In genomic region chr21:42158846-42159245, GRCh38 we compare ENCODE assay signal across 19 cellular contexts.
DNase-seq lines count a peak whose midpoint lies in the region; ATAC-seq and TF ChIP-seq lines count a peak whose summit lies in the region.
"Had no signal": no experiment of that assay in that cellular context is flagged by ENCODE, and none has a peak within 500 bp of the region (broad histone marks: within the 10 kb centered on the region; RNA-seq: fewer than 3 reads in every experiment).

No MANE protein-coding gene starts in this region.

- H3K36me3 ChIP-seq in neural progenitor cell (no peaks in the 10 kb centered on the region), upper lobe of right lung (no peaks in the 10 kb centered on the region)

- intact Hi-C loops in upper lobe of right lung (cut with DNase I) = no loop called here

- no peak overlapping the region for H3K9ac ChIP-seq in neural progenitor cell
- H3K9ac ChIP-seq: KMS-11 had no signal

- no peaks in the 10 kb centered on the region for H3K9me3 Mint-ChIP-seq in activated naive CD8-positive, alpha-beta T cell treated with anti-CD3 and anti-CD28 coated beads, Interleukin-2, amount 10 ng/mL, durations not matched to agents 7 days and 5 days
- H3K9me3 Mint-ChIP-seq in activated naive CD8-positive, alpha-beta T cell treated with anti-CD3 and anti-CD28 coated beads for 36 hours = no peaks in the 10 kb centered on the region
- no peaks in the 10 kb centered on the region for H3K9me3 Mint-ChIP-seq in neural progenitor cell
- H3K9me3 Mint-ChIP-seq in T-helper 2 cell treated with Interferon-gamma antibody and Interleukin-4, amounts not matched to agents 5 μg/mL and 100 μg/mL, for 36 hours = no peaks in the 10 kb centered on the region
- H3K9me3 Mint-ChIP-seq: CD4-positive, alpha-beta memory T cell had no signal

- H3K27me3 ChIP-seq in neural progenitor cell (no peaks in the 10 kb centered on the region), upper lobe of right lung (no peaks in the 10 kb centered on the region)

- ATAC-seq in activated naive CD8-positive, alpha-beta T cell treated with anti-CD3 and anti-CD28 coated beads, Interleukin-2, amount 10 ng/mL, durations not matched to agents 7 days and 5 days (ENCODE audit: low read depth) = no peak
- ATAC-seq in upper lobe of right lung (no peak), HG02571 (IDR thresholded peaks at IDR 0.05; ENCODE audit: unreplicated experiment) (no peak), HG02852 (IDR thresholded peaks at IDR 0.05; ENCODE audit: unreplicated experiment) (no peak)
- ATAC-seq: A549 had no signal

- H3K79me2 ChIP-seq in neural progenitor cell (ENCODE audit: low read depth) = no peaks in the 10 kb centered on the region

- POLR2A ChIA-PET in activated naive CD8-positive, alpha-beta T cell treated with anti-CD3 and anti-CD28 coated beads, Interleukin-2, amount 10 ng/mL, durations not matched to agents 7 days and 5 days (lab: Charles Lee) = interaction anchor here (1.0 to 1.1 kb wide), 2 partner anchors 30 to 34 kb away, joined by 3 read pairs; no protein-coding TSS in a partner anchor

- H3K27ac ChIP-seq in caudate nucleus (ENCODE audit: low read depth, low read length) = peak overlapping the region; percentile 36
- H3K27ac ChIP-seq in neural progenitor cell = no peak overlapping the region
- H3K27ac ChIP-seq in upper lobe of right lung = no peak overlapping the region
- H3K27ac ChIP-seq: A549, KMS-11 had no signal

- peaks cover 11% of the 10 kb centered on the region for H3K4me1 ChIP-seq in neural progenitor cell
- H3K4me1 ChIP-seq in upper lobe of right lung = no peaks in the 10 kb centered on the region
- H3K4me1 ChIP-seq: A549 had no signal

- peaks cover 2% of the 10 kb centered on the region for H3K36me3 Mint-ChIP-seq in activated naive CD8-positive, alpha-beta T cell treated with anti-CD3 and anti-CD28 coated beads, Interleukin-2, amount 10 ng/mL, durations not matched to agents 7 days and 5 days
- H3K36me3 Mint-ChIP-seq in activated naive CD8-positive, alpha-beta T cell treated with anti-CD3 and anti-CD28 coated beads for 36 hours = no peaks in the 10 kb centered on the region
- H3K36me3 Mint-ChIP-seq in neural progenitor cell = no peaks in the 10 kb centered on the region
- H3K36me3 Mint-ChIP-seq in T-helper 2 cell treated with Interferon-gamma antibody and Interleukin-4, amounts not matched to agents 5 μg/mL and 100 μg/mL, for 36 hours (ENCODE audit: low read depth) = no peaks in the 10 kb centered on the region
- H3K36me3 Mint-ChIP-seq: CD4-positive, alpha-beta memory T cell had no signal

- no peak for TF ChIP-seq CTCF in neural progenitor cell (IDR thresholded peaks at IDR 0.05)
- no peak for TF ChIP-seq CTCF in upper lobe of right lung (IDR thresholded peaks at IDR 0.05)

- H3K27ac Mint-ChIP-seq in activated naive CD8-positive, alpha-beta T cell treated with anti-CD3 and anti-CD28 coated beads, Interleukin-2, amount 10 ng/mL, durations not matched to agents 7 days and 5 days = no peak overlapping the region
- no peak overlapping the region for H3K27ac Mint-ChIP-seq in activated naive CD8-positive, alpha-beta T cell treated with anti-CD3 and anti-CD28 coated beads for 36 hours
- no peak overlapping the region for H3K27ac Mint-ChIP-seq in neural progenitor cell
- H3K27ac Mint-ChIP-seq in T-helper 2 cell treated with Interferon-gamma antibody and Interleukin-4, amounts not matched to agents 5 μg/mL and 100 μg/mL, for 36 hours = no peak overlapping the region

- peak; percentile 14 for DNase-seq in activated naive CD8-positive, alpha-beta T cell treated with anti-CD3 and anti-CD28 coated beads, Interleukin-2, amount 10 ng/mL, durations not matched to agents 7 days and 5 days
- DNase-seq in activated naive CD8-positive, alpha-beta T cell treated with anti-CD3 and anti-CD28 coated beads for 36 hours = no peak
- no peak for DNase-seq in caudate nucleus (lab: John Stamatoyannopoulos, UW)
- no peak for DNase-seq in neural progenitor cell (ENCODE audit: low spot score)
- DNase-seq in upper lobe of right lung = peak; percentile 50
- DNase-seq in T-helper 2 cell treated with Interferon-gamma antibody and Interleukin-4, amounts not matched to agents 5 μg/mL and 100 μg/mL, for 36 hours (ENCODE audit: low spot score) = no peak
- DNase-seq: CD4-positive, alpha-beta memory T cell; GF-D8; NCI-H1417; NCI-H187; NCI-H2227 treated with DMSO at 0.1 percent for 48 hours; NCI-H510A treated with DMSO at 0.1 percent for 48 hours; NCI-H774; OCI-M1; SHP77 had no signal

- H3K4me3 Mint-ChIP-seq in activated naive CD8-positive, alpha-beta T cell treated with anti-CD3 and anti-CD28 coated beads, Interleukin-2, amount 10 ng/mL, durations not matched to agents 7 days and 5 days = no peak overlapping the region
- no peak overlapping the region for H3K4me3 Mint-ChIP-seq in activated naive CD8-positive, alpha-beta T cell treated with anti-CD3 and anti-CD28 coated beads for 36 hours
- peak overlapping the region; percentile 58 for H3K4me3 Mint-ChIP-seq in neural progenitor cell
- no peak overlapping the region for H3K4me3 Mint-ChIP-seq in T-helper 2 cell treated with Interferon-gamma antibody and Interleukin-4, amounts not matched to agents 5 μg/mL and 100 μg/mL, for 36 hours
- H3K4me3 Mint-ChIP-seq: CD4-positive, alpha-beta memory T cell had no signal

- no peaks in the 10 kb centered on the region for H4K20me1 ChIP-seq in neural progenitor cell (ENCODE audit: low read depth)

- H3K4me3 ChIP-seq in neural progenitor cell (no peak overlapping the region), upper lobe of right lung (no peak overlapping the region)
- H3K4me3 ChIP-seq: A549 had no signal

- H2AFZ ChIP-seq in neural progenitor cell (replicated peaks) = no peak overlapping the region

- H3F3A ChIP-seq in neural progenitor cell (ENCODE audit: low read depth) = peaks cover 4% of the 10 kb centered on the region

- H3K9me3 ChIP-seq in neural progenitor cell (ENCODE audit: low read depth) (no peaks in the 10 kb centered on the region), upper lobe of right lung (no peaks in the 10 kb centered on the region)
- H3K9me3 ChIP-seq: A549 had no signal

- no peaks in the 10 kb centered on the region for H3K27me3 Mint-ChIP-seq in activated naive CD8-positive, alpha-beta T cell treated with anti-CD3 and anti-CD28 coated beads, Interleukin-2, amount 10 ng/mL, durations not matched to agents 7 days and 5 days
- no peaks in the 10 kb centered on the region for H3K27me3 Mint-ChIP-seq in activated naive CD8-positive, alpha-beta T cell treated with anti-CD3 and anti-CD28 coated beads for 36 hours
- H3K27me3 Mint-ChIP-seq in neural progenitor cell (ENCODE audit: insufficient read depth, low read depth) = peaks cover 11% of the 10 kb centered on the region
- H3K27me3 Mint-ChIP-seq in T-helper 2 cell treated with Interferon-gamma antibody and Interleukin-4, amounts not matched to agents 5 μg/mL and 100 μg/mL, for 36 hours (ENCODE audit: low read depth) = no peaks in the 10 kb centered on the region

- H3K4me1 Mint-ChIP-seq in activated naive CD8-positive, alpha-beta T cell treated with anti-CD3 and anti-CD28 coated beads, Interleukin-2, amount 10 ng/mL, durations not matched to agents 7 days and 5 days = peaks cover 26% of the 10 kb centered on the region
- H3K4me1 Mint-ChIP-seq in activated naive CD8-positive, alpha-beta T cell treated with anti-CD3 and anti-CD28 coated beads for 36 hours = peaks cover 18% of the 10 kb centered on the region
- peaks cover 45% of the 10 kb centered on the region for H3K4me1 Mint-ChIP-seq in neural progenitor cell
- H3K4me1 Mint-ChIP-seq in T-helper 2 cell treated with Interferon-gamma antibody and Interleukin-4, amounts not matched to agents 5 μg/mL and 100 μg/mL, for 36 hours (ENCODE audit: low read depth) = peaks cover 25% of the 10 kb centered on the region

- no peak overlapping the region for H3K4me2 ChIP-seq in neural progenitor cell
- H3K4me2 ChIP-seq: A549, KMS-11 had no signal

Comparison
In these comparisons a context has a peak if more than half of its experiments do, and no peak if none do; other contexts are left out.
1. DNase-seq: peak in activated naive CD8-positive, alpha-beta T cell treated with anti-CD3 and anti-CD28 coated beads, Interleukin-2, amount 10 ng/mL, durations not matched to agents 7 days and 5 days (single experiment) and upper lobe of right lung (single experiment); none in activated naive CD8-positive, alpha-beta T cell treated with anti-CD3 and anti-CD28 coated beads for 36 hours (single experiment), caudate nucleus (0 of 61), neural progenitor cell (single experiment) and T-helper 2 cell treated with Interferon-gamma antibody and Interleukin-4, amounts not matched to agents 5 μg/mL and 100 μg/mL, for 36 hours (single experiment).